2 cellular contexts compared by ENCODE assay signal in genomic region chr3:136979684-136980083, GRCh38.
TF ChIP-seq lines count a peak whose summit lies in the region.

No MANE protein-coding gene starts in this region.

TF ChIP-seq in SK-N-SH, 30 proteins besides CTCF, POLR2A, EP300 and RAD21 (continued from another document):
- TF ChIP-seq, protein P1, sequence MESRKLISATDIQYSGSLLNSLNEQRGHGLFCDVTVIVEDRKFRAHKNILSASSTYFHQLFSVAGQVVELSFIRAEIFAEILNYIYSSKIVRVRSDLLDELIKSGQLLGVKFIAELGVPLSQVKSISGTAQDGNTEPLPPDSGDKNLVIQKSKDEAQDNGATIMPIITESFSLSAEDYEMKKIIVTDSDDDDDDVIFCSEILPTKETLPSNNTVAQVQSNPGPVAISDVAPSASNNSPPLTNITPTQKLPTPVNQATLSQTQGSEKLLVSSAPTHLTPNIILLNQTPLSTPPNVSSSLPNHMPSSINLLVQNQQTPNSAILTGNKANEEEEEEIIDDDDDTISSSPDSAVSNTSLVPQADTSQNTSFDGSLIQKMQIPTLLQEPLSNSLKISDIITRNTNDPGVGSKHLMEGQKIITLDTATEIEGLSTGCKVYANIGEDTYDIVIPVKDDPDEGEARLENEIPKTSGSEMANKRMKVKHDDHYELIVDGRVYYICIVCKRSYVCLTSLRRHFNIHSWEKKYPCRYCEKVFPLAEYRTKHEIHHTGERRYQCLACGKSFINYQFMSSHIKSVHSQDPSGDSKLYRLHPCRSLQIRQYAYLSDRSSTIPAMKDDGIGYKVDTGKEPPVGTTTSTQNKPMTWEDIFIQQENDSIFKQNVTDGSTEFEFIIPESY (IDR thresholded peaks at IDR 0.05; ENCODE audit: borderline replicate concordance, low read depth) = no peak
- TF ChIP-seq RFX5 (IDR thresholded peaks at IDR 0.05; ENCODE audit: low read length) = peak; percentile 73
- TF ChIP-seq TEAD4 (IDR thresholded peaks at IDR 0.05; ENCODE audit: borderline replicate concordance, insufficient read depth) = no peak

TF ChIP-seq in SK-N-SH treated with all-trans-retinoic acid at 6 μM for 48 hours, 23 proteins besides CTCF, POLR2A, EP300 and RAD21 (continued from another document):
- TF ChIP-seq, protein P2, sequence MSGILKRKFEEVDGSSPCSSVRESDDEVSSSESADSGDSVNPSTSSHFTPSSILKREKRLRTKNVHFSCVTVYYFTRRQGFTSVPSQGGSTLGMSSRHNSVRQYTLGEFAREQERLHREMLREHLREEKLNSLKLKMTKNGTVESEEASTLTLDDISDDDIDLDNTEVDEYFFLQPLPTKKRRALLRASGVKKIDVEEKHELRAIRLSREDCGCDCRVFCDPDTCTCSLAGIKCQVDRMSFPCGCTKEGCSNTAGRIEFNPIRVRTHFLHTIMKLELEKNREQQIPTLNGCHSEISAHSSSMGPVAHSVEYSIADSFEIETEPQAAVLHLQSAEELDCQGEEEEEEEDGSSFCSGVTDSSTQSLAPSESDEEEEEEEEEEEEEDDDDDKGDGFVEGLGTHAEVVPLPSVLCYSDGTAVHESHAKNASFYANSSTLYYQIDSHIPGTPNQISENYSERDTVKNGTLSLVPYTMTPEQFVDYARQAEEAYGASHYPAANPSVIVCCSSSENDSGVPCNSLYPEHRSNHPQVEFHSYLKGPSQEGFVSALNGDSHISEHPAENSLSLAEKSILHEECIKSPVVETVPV (CRISPR knock-in tag; IDR thresholded peaks at IDR 0.05) = no peak
- TF ChIP-seq PATZ1 (CRISPR knock-in tag; IDR thresholded peaks at IDR 0.05; ENCODE audit: borderline replicate concordance) = no peak
- TF ChIP-seq GLIS3 (CRISPR knock-in tag; IDR thresholded peaks at IDR 0.05) = no peak
- no peak for TF ChIP-seq CSDC2 (CRISPR knock-in tag; IDR thresholded peaks at IDR 0.05)
